9 cellular contexts compared by ENCODE assay signal in the genomic region with DNA sequence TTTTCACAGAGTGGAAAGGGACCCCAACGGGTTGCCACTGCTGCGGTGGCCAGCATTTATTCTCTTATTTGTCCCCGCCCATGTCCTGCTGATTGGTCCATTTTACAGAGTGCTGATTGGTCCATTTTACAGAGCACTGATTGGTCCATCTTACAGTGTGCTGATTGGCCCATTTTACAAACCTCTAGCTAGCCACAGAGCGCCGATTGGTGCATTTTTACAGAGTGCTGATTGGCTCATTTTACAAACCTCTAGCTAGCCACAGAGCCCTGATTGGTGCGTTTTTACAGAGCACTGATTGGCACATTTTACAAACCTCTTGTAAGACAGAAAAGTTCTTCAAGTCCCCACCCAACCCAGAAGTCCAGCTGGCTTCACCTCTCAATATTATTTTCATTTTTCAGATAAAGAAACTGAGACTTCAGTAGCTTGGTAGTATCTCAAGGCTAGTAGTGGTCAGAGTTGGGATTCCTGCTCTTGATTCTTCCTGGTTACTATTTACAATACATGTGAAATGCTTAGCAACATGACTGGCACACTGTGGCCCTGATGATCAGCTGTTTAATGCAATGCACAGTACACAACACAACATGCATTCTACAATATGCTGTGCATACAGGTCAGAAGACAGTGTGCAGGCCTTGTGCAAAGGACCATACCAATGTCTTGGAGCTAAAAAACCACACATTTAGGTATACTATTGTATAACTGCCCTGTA.
DNase-seq lines count a peak whose midpoint lies in the region; ATAC-seq lines count a peak whose summit lies in the region.
"Had no signal": no experiment of that assay in that cellular context is flagged by ENCODE, and none has a peak within 500 bp of the region (broad histone marks: within the 10 kb centered on the region; RNA-seq: fewer than 3 reads in every experiment).

No MANE protein-coding gene starts in this region.

- POLR2A ChIA-PET in activated CD8-positive, alpha-beta T cell treated with anti-CD3 and anti-CD28 coated beads, Interleukin-2, amount 10 ng/mL, durations not matched to agents 7 days and 5 days (lab: Charles Lee) = no interaction called here

- no peak overlapping the region for H3K4me3 Mint-ChIP-seq in activated CD8-positive, alpha-beta T cell treated with anti-CD3 and anti-CD28 coated beads, Interleukin-2, amount 10 ng/mL, durations not matched to agents 7 days and 5 days

- H3K9me3 Mint-ChIP-seq in activated CD8-positive, alpha-beta T cell treated with anti-CD3 and anti-CD28 coated beads, Interleukin-2, amount 10 ng/mL, durations not matched to agents 7 days and 5 days (ENCODE audit: insufficient read depth) = no peaks in the 10 kb centered on the region

- ATAC-seq in GM18907 (IDR thresholded peaks at IDR 0.05; ENCODE audit: unreplicated experiment) = peak; percentile 63
- ATAC-seq in GM21619 (IDR thresholded peaks at IDR 0.05; ENCODE audit: unreplicated experiment) = peak; percentile 68
- ATAC-seq in HG03432 (IDR thresholded peaks at IDR 0.05; ENCODE audit: unreplicated experiment) = peak; percentile 68
- no peak for ATAC-seq in esophagus mucosa
- no peak for ATAC-seq in activated CD8-positive, alpha-beta T cell treated with anti-CD3 and anti-CD28 coated beads, Interleukin-2, amount 10 ng/mL, durations not matched to agents 7 days and 5 days
- ATAC-seq: PC-3 had no signal

- CTCF ChIA-PET in activated CD8-positive, alpha-beta T cell treated with anti-CD3 and anti-CD28 coated beads, Interleukin-2, amount 10 ng/mL, durations not matched to agents 7 days and 5 days (lab: Charles Lee) = no interaction called here

- H3K27ac Mint-ChIP-seq in activated CD8-positive, alpha-beta T cell treated with anti-CD3 and anti-CD28 coated beads, Interleukin-2, amount 10 ng/mL, durations not matched to agents 7 days and 5 days = no peak overlapping the region

- H3K36me3 Mint-ChIP-seq in activated CD8-positive, alpha-beta T cell treated with anti-CD3 and anti-CD28 coated beads, Interleukin-2, amount 10 ng/mL, durations not matched to agents 7 days and 5 days (ENCODE audit: low read depth) = no peaks in the 10 kb centered on the region

- H3K4me1 Mint-ChIP-seq in activated CD8-positive, alpha-beta T cell treated with anti-CD3 and anti-CD28 coated beads, Interleukin-2, amount 10 ng/mL, durations not matched to agents 7 days and 5 days (ENCODE audit: low read depth) = no peaks in the 10 kb centered on the region

- H3K27me3 Mint-ChIP-seq in activated CD8-positive, alpha-beta T cell treated with anti-CD3 and anti-CD28 coated beads, Interleukin-2, amount 10 ng/mL, durations not matched to agents 7 days and 5 days (ENCODE audit: low read depth) = no peaks in the 10 kb centered on the region

- DNase-seq in myocyte (ENCODE audit: low read depth) = peak; percentile 29
- DNase-seq in RKO (ENCODE audit: low spot score) = no peak
- DNase-seq in D341Med (ENCODE audit: low spot score) = no peak
- no peak for DNase-seq in activated CD8-positive, alpha-beta T cell treated with anti-CD3 and anti-CD28 coated beads, Interleukin-2, amount 10 ng/mL, durations not matched to agents 7 days and 5 days
- DNase-seq: PC-3 had no signal

Comparison
In these comparisons a context has a peak if more than half of its experiments do, and no peak if none do; other contexts are left out.
1. ATAC-seq: peak in GM18907 (single experiment), GM21619 (single experiment) and HG03432 (single experiment); none in esophagus mucosa (single experiment) and activated CD8-positive, alpha-beta T cell treated with anti-CD3 and anti-CD28 coated beads, Interleukin-2, amount 10 ng/mL, durations not matched to agents 7 days and 5 days (single experiment).